ENCODE assay signal across 10 cellular contexts in the genomic region with DNA sequence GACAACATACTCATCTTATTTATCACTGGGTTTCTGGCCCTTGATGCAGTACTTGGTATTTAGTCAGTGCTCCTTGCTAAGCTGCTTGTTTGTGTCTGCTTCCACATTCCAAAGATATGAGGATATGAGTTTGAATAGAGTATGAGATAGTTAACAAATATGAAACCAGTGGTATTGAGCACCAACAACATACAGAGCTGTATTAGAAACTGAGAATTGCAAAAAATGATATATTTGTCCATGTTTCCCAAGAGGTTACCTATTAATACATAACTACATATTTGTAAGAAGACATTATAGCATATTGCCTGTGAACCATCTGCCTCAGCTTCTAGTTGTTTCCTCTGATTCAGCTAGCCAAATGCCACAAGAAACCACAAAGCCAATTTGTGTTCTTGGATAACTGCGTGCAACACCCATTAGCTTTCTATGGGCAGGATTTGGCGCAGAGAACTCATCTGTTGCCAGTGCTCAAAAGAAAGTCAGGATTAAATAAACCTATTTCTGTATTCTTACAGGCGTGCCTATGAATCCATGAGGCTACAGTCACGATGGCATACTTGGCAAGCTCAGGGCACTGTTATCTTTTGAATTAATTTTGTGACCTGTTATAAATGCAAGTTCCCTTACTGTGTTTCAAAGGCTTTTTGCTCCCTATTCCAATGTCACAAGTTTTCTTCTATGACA.
A peak's percentile ranks its signal among the peaks of the same experiment; 100 is the strongest.
DNase-seq lines count a peak whose midpoint lies in the region; FAIRE-seq and TF ChIP-seq lines count a peak whose summit lies in the region.
"Had no signal": no experiment of that assay in that cellular context is flagged by ENCODE, and none has a peak within 500 bp of the region (broad histone marks: within the 10 kb centered on the region; RNA-seq: fewer than 3 reads in every experiment).

No MANE protein-coding gene starts in this region.

- peaks cover 10% of the 10 kb centered on the region for H3K9me3 ChIP-seq in BLaER1

- H4K20me1 ChIP-seq in BLaER1: no peaks in the 10 kb centered on the region

- H3K4me2 ChIP-seq in BLaER1: peak overlapping the region; percentile 46

- no peaks in the 10 kb centered on the region for H3K36me3 ChIP-seq in BLaER1

- no peak overlapping the region for H3K9ac ChIP-seq in BLaER1

- DNase-seq in NCI-H460 (ENCODE audit: extremely low read depth, low read depth) (peak; percentile 28), dermis blood vessel endothelial cell (peak; percentile 60), myocyte (ENCODE audit: low read depth) (peak; percentile 98), NCI-H2196 treated with DMSO at 0.1 percent for 48 hours (lab: John Stamatoyannopoulos, UW; ENCODE audit: unreplicated experiment) (no peak), GM12891 (ENCODE audit: insufficient read length, low spot score) (no peak), G401 (ENCODE audit: low spot score) (no peak), AML-193 (lab: John Stamatoyannopoulos, UW) (no peak)
- DNase-seq: activated naive CD4-positive, alpha-beta T cell treated with Interleukin-2 at 50 U/mL for 16 hours; stimulated activated naive CD8-positive, alpha-beta T cell treated with anti-CD3 and anti-CD28 coated beads, Interleukin-15, amount 100 ng/mL, for 72 hours had no signal

- no peak for FAIRE-seq in GM12891 (lab: Jason Lieb, UNC)

- peak overlapping the region; percentile 71 for H3K27ac ChIP-seq in BLaER1

- no peaks in the 10 kb centered on the region for H3K27me3 ChIP-seq in BLaER1

- no peak overlapping the region for H3K4me3 ChIP-seq in BLaER1

- in situ Hi-C loops in G401 (cut with HindIII; ENCODE audit: low sequenced_read_pairs): no loop called here

- TF ChIP-seq POLR2A in GM12891 (IDR thresholded peaks at IDR 0.05; ENCODE audit: low read depth, low read length): no peak

- H3K4me1 ChIP-seq in BLaER1: peaks cover 47% of the 10 kb centered on the region

TF ChIP-seq in GM12891, 5 proteins besides CTCF, POLR2A, EP300 and RAD21:
- no peak for TF ChIP-seq SPI1 (IDR thresholded peaks at IDR 0.05; ENCODE audit: low read depth, low read length)
- TF ChIP-seq TAF1 (IDR thresholded peaks at IDR 0.05; ENCODE audit: low read depth, low read length): no peak
- TF ChIP-seq POU2F2 (IDR thresholded peaks at IDR 0.05; ENCODE audit: low read depth, low read length): no peak
- TF ChIP-seq PAX5 (IDR thresholded peaks at IDR 0.05; ENCODE audit: insufficient read depth, low read length, severe bottlenecking): no peak
- TF ChIP-seq POLR2AphosphoS5 (IDR thresholded peaks at IDR 0.05; ENCODE audit: low read depth, low read length): no peak

Comparison
In these comparisons a context has a peak if more than half of its experiments do, and no peak if none do; other contexts are left out.
1. DNase-seq: peak in NCI-H460 (single experiment), dermis blood vessel endothelial cell (single experiment) and myocyte (single experiment); none in NCI-H2196 treated with DMSO at 0.1 percent for 48 hours (single experiment), GM12891 (single experiment), G401 (single experiment) and AML-193 (0 of 2).